Comparison of ENCODE assay signal across 22 cellular contexts in genomic region chr9:82558855-82559615, GRCh38.
A peak's percentile ranks its signal among the peaks of the same experiment; 100 is the strongest.
DNase-seq lines count a peak whose midpoint lies in the region; ATAC-seq, FAIRE-seq and TF ChIP-seq lines count a peak whose summit lies in the region.
"Had no signal": no experiment of that assay in that cellular context is flagged by ENCODE, and none has a peak within 500 bp of the region (broad histone marks: within the 10 kb centered on the region; RNA-seq: fewer than 3 reads in every experiment).

No MANE protein-coding gene starts in this region.

- no peak for ATAC-seq in right cardiac atrium
- ATAC-seq: sciatic nerve; stimulated activated naive B cell treated with anti-CD40 and anti-IgM and Interleukin-4, amounts not matched to agents 10 μg/mL and 1 μg/mL and 100 μg/mL, for 72 hours had no signal

- FAIRE-seq in D721Med (lab: Jason Lieb, UNC): peak; percentile 29
- FAIRE-seq: frontal cortex, G401.6 had no signal

- H3K4me1 ChIP-seq in right cardiac atrium (ENCODE audit: control insufficient read depth, insufficient read depth, low read length): no peaks in the 10 kb centered on the region

- H3K27ac ChIP-seq in right cardiac atrium (ENCODE audit: low read length): no peak overlapping the region
- H3K27ac ChIP-seq: left ventricle myocardium inferior, tibial artery had no signal

- TF ChIP-seq CTCF in D721Med (IDR thresholded peaks at IDR 0.05; ENCODE audit: insufficient read depth, missing control alignments): no peak

- H3K4me3 ChIP-seq in right cardiac atrium (ENCODE audit: low read length): no peak overlapping the region
- H3K4me3 ChIP-seq: left ventricle myocardium inferior, tibial artery had no signal

- intact Hi-C loops in right cardiac atrium (cut with DNase I): no loop called here

- H3K9me3 ChIP-seq in right cardiac atrium (ENCODE audit: control insufficient read depth, low read length): no peaks in the 10 kb centered on the region
- H3K9me3 ChIP-seq: left ventricle myocardium inferior, tibial artery had no signal

- no peak for DNase-seq in D721Med (ENCODE audit: insufficient read length, low spot score)
- peak; percentile 37 for DNase-seq in RPMI7951 (ENCODE audit: low read depth)
- DNase-seq in fibroblast of peridontal ligament (ENCODE audit: extremely low read depth): peak; percentile 29
- DNase-seq in mucosa of gallbladder (ENCODE audit: low spot score): peak; percentile 70
- no peak for DNase-seq in UCSD-AML1 (lab: John Stamatoyannopoulos, UW; ENCODE audit: unreplicated experiment)
- no peak for DNase-seq in right cardiac atrium
- no peak for DNase-seq in NK-92 treated with Interleukin-12 subunit alpha and Interleukin-12 subunit beta, amount 100 ng/mL, for 24 hours (lab: John Stamatoyannopoulos, UW)
- DNase-seq in germinal center (ENCODE audit: low spot score): no peak
- DNase-seq: activated naive CD8-positive, alpha-beta T cell treated with anti-CD3 and anti-CD28 coated beads, Interleukin-2, amount 10 ng/mL, durations not matched to agents 7 days and 5 days; COR-L47; dermis blood vessel endothelial cell; HCEC 1CT; left ventricle myocardium inferior; MM.1S; NCI-H1930; occipital lobe; stimulated activated naive B cell treated with anti-CD40 and anti-IgM and Interleukin-4, amounts not matched to agents 10 μg/mL and 1 μg/mL and 100 μg/mL, for 72 hours; T1000; tibial artery had no signal

- WGBS in right cardiac atrium: 71% methylated on average over 9 of the region's 9 CpGs

- H3K27me3 ChIP-seq in right cardiac atrium (ENCODE audit: control insufficient read depth, insufficient read depth): no peaks in the 10 kb centered on the region
- H3K27me3 ChIP-seq: tibial artery had no signal

Comparison
In these comparisons a context has a peak if more than half of its experiments do, and no peak if none do; other contexts are left out.
1. DNase-seq: peak in RPMI7951 (single experiment), fibroblast of peridontal ligament (single experiment) and mucosa of gallbladder (single experiment); none in D721Med (single experiment), UCSD-AML1 (single experiment), right cardiac atrium (0 of 3), NK-92 treated with Interleukin-12 subunit alpha and Interleukin-12 subunit beta, amount 100 ng/mL, for 24 hours (single experiment) and germinal center (single experiment).